10 cellular contexts compared by ENCODE assay signal in genomic region chr16:27398894-27399853, GRCh38. TPM values are rescaled to one million over a fixed set of nuclear protein-coding genes. Genes with fewer than 3 reads are reported as not detected.
DNase-seq lines count a peak whose midpoint lies in the region; ATAC-seq and TF ChIP-seq lines count a peak whose summit lies in the region.
"Had no signal": no experiment of that assay in that cellular context is flagged by ENCODE, and none has a peak within 500 bp of the region (broad histone marks: within the 10 kb centered on the region; RNA-seq: fewer than 3 reads in every experiment).

No MANE protein-coding gene starts in this region.

- H3K36me3 ChIP-seq in OCI-LY1 (ENCODE audit: insufficient read depth, low read length) (no peaks in the 10 kb centered on the region), adrenal gland (replicated peaks in 1 of 2) (no peaks in the 10 kb centered on the region)

- intact Hi-C loops in adrenal gland (cut with DNase I), result no loop called here

- H3K9me3 ChIP-seq in OCI-LY1 (ENCODE audit: low read length) (peaks cover 9% of the 10 kb centered on the region; the same call in 1 of the 2 replicates), adrenal gland (replicated peaks in 1 of 3) (no peaks in the 10 kb centered on the region)

- H3K4me2 ChIP-seq in OCI-LY1 (ENCODE audit: low read length), result no peak overlapping the region

- no peaks in the 10 kb centered on the region for H3F3A ChIP-seq in OCI-LY1 (ENCODE audit: insufficient read depth, low read length)

- 82 to 85% (median 84%) methylated on average over 8 of the region's 8 CpGs for WGBS in adrenal gland, 4 donors

- H3K27ac ChIP-seq in OCI-LY1 (ENCODE audit: low read depth, low read length, poor library complexity, severe bottlenecking) (peak overlapping the region; percentile 7), adrenal gland (no peak overlapping the region)
- H3K27ac ChIP-seq: epithelial cell of prostate had no signal

- no peak overlapping the region for H3K9ac ChIP-seq in OCI-LY1 (ENCODE audit: low read length)

- TF ChIP-seq POLR2A in adrenal gland (IDR thresholded peaks at IDR 0.05), result no peak

- ATAC-seq in GM18498 (IDR thresholded peaks at IDR 0.05; ENCODE audit: unreplicated experiment) (peak; percentile 36), GM21737 (IDR thresholded peaks at IDR 0.05; ENCODE audit: unreplicated experiment) (peak; percentile 32)

- H4K20me1 ChIP-seq in OCI-LY1 (ENCODE audit: insufficient read depth, low read length), result no peaks in the 10 kb centered on the region

- H3K4me1 ChIP-seq in OCI-LY1 (ENCODE audit: insufficient read depth, low read length, severe bottlenecking) (peaks cover 37% of the 10 kb centered on the region), adrenal gland (replicated peaks in 1 of 2) (peaks cover 0 to 10% of the 10 kb centered on the region in 2 donors)

- peaks cover 6% of the 10 kb centered on the region for H3K27me3 ChIP-seq in OCI-LY1 (ENCODE audit: insufficient read depth, low read length)
- no peaks in the 10 kb centered on the region for H3K27me3 ChIP-seq in adrenal gland

- no peaks in the 10 kb centered on the region for H3K9me2 ChIP-seq in OCI-LY1 (ENCODE audit: low read depth, low read length)

- no peak overlapping the region for H3K4me3 ChIP-seq in OCI-LY1 (ENCODE audit: low read depth, low read length, poor library complexity, severe bottlenecking)
- H3K4me3 ChIP-seq in adrenal gland, result no peak overlapping the region

- DNase-seq in medulla oblongata (ENCODE audit: extremely low spot score) (peak; percentile 28), islet precursor cell (no peak), NCI-H2171 (lab: John Stamatoyannopoulos, UW) (no peak), adrenal gland (no peak)
- no peak for DNase-seq in stimulated activated CD8-positive, alpha-beta memory T cell treated with anti-CD3 and anti-CD28 coated beads, Interleukin-4, amount 100 ng/mL, for 48 hours
- DNase-seq: NCI-H1048 had no signal

- H2AFZ ChIP-seq in OCI-LY1 (ENCODE audit: low read length), result no peak overlapping the region

- H3K79me2 ChIP-seq in OCI-LY1 (ENCODE audit: insufficient read depth, low read length), result no peaks in the 10 kb centered on the region

- no peak for TF ChIP-seq CTCF in OCI-LY1 (IDR thresholded peaks at IDR 0.05; ENCODE audit: low read length)
- TF ChIP-seq CTCF in adrenal gland (IDR thresholded peaks at IDR 0.05), result no peak

RNA-seq across cellular contexts. Expression of gene IL21R, which starts 2.8 kb away (rescaled TPM):
- total RNA-seq in adrenal gland, result 1 to 10 TPM in 1 of 8 donors, under 1 TPM in 6, not detected in 1; 0.14 to 2.6 (median 0.46) TPM
- polyA plus RNA-seq in adrenal gland, result under 1 TPM; 0.08 to 0.55 (median 0.17) TPM
